In genomic region chr7:143792633-143793032, GRCh38 we compare ENCODE assay signal across 4 cellular contexts. TPM values are rescaled to one million over a fixed set of nuclear protein-coding genes. Genes with fewer than 3 reads are reported as not detected.
"Had no signal": no experiment of that assay in that cellular context is flagged by ENCODE, and none has a peak within 500 bp of the region (broad histone marks: within the 10 kb centered on the region; RNA-seq: fewer than 3 reads in every experiment).

No MANE protein-coding gene starts in this region.

RNA-seq across cellular contexts. Expression of gene CTAGE6, which starts 35.1 kb away (rescaled TPM):
- total RNA-seq: psoas muscle, right atrium auricular region had no signal
- polyA plus RNA-seq: psoas muscle, stomach, urinary bladder had no signal
